Comparison of ENCODE assay signal across 20 cellular contexts in genomic region chr1:203165800-203166161, GRCh38. TPM values are rescaled to one million over a fixed set of nuclear protein-coding genes. Genes with fewer than 3 reads are reported as not detected.
DNase-seq lines count a peak whose midpoint lies in the region; ATAC-seq, FAIRE-seq and TF ChIP-seq lines count a peak whose summit lies in the region.
"Had no signal": no experiment of that assay in that cellular context is flagged by ENCODE, and none has a peak within 500 bp of the region (broad histone marks: within the 10 kb centered on the region; RNA-seq: fewer than 3 reads in every experiment).

No MANE protein-coding gene starts in this region.

- peaks cover 0 to 7% of the 10 kb centered on the region in 2 experiments; a peak in 1 of 5 replicates for H3K4me1 ChIP-seq in K562 (replicated peaks in 1 of 2; ENCODE audit: control insufficient read depth in 2 of 2, insufficient read depth in 2 of 2, low read length in 2 of 2)
- H3K4me1 ChIP-seq: BE2C, HAP-1 had no signal

- no peaks in the 10 kb centered on the region for H3K9me3 Mint-ChIP-seq in dendritic cell treated with granulocyte-macrophage colony-stimulating factor and Interleukin-4, amounts not matched to agents 40 ng/mL and 50 ng/mL, for 4 days
- no peaks in the 10 kb centered on the region for H3K9me3 Mint-ChIP-seq in neural crest cell
- H3K9me3 Mint-ChIP-seq: CD4-positive, CD25-positive, alpha-beta regulatory T cell; CD8-positive, alpha-beta memory T cell had no signal

- TF ChIP-seq CTCF in K562 (IDR thresholded peaks at IDR 0.05 in 2 of 3, conservative IDR thresholded peaks at IDR 0.05 in 1 of 3; ENCODE audit: insufficient read depth in 2 of 3, low read depth in 1 of 3, low read length in 3 of 3) (no peak), neural crest cell (conservative IDR thresholded peaks at IDR 0.05) (no peak)

- TF ChIP-seq RAD21 in K562 (CRISPR knock-in tag; conservative IDR thresholded peaks at IDR 0.05 in 1 of 2, IDR thresholded peaks at IDR 0.05 in 1 of 2) = no peak

- ATAC-seq in K562 (no peak), GM19463 (IDR thresholded peaks at IDR 0.05; ENCODE audit: unreplicated experiment) (no peak), HG02571 (IDR thresholded peaks at IDR 0.05; ENCODE audit: unreplicated experiment) (no peak)

- H3K36me3 Mint-ChIP-seq in dendritic cell treated with granulocyte-macrophage colony-stimulating factor and Interleukin-4, amounts not matched to agents 40 ng/mL and 50 ng/mL, for 4 days (ENCODE audit: low read depth) = no peaks in the 10 kb centered on the region
- H3K36me3 Mint-ChIP-seq in neural crest cell (ENCODE audit: low read depth) = no peaks in the 10 kb centered on the region
- H3K36me3 Mint-ChIP-seq: CD4-positive, CD25-positive, alpha-beta regulatory T cell; CD8-positive, alpha-beta memory T cell had no signal

- POLR2A ChIA-PET in K562 (lab: Yijun Ruan, JAX) = interaction anchor here (1.5 kb wide), 1 partner anchor 114 kb away, joined by 3 read pairs; no protein-coding TSS in a partner anchor

- intact Hi-C loops in K562 (cut with micrococcal nuclease) = loop anchor here (2.0 kb wide), 1 partner anchor 51 kb away; no protein-coding TSS in a partner anchor
- intact Hi-C loops in dendritic cell treated with granulocyte-macrophage colony-stimulating factor and Interleukin-4, amounts not matched to agents 40 ng/mL and 50 ng/mL, for 4 days (cut with micrococcal nuclease) = no loop called here

- CTCF ChIA-PET in K562 (lab: Yijun Ruan, JAX; ENCODE audit: low intra/inter-chr PET ratio) = interaction anchor here (0.7 to 1.4 kb wide), 2 partner anchors 51 to 103 kb away, joined by 3 to 10 read pairs; no protein-coding TSS in a partner anchor

- no peak overlapping the region for H2AFZ ChIP-seq in K562 (ENCODE audit: low read depth, low read length)

- H3K4me2 ChIP-seq in K562 (ENCODE audit: insufficient read depth, low read length) = no peak overlapping the region

- H3K9me3 ChIP-seq in K562 (replicated peaks; ENCODE audit: control insufficient read depth, insufficient read depth, low read depth, low read length) = no peaks in the 10 kb centered on the region
- H3K9me3 ChIP-seq: BE2C, HAP-1 had no signal

- peak overlapping the region; percentile 6 for H3K27ac Mint-ChIP-seq in dendritic cell treated with granulocyte-macrophage colony-stimulating factor and Interleukin-4, amounts not matched to agents 40 ng/mL and 50 ng/mL, for 4 days
- H3K27ac Mint-ChIP-seq in neural crest cell (ENCODE audit: unreplicated experiment) = peak overlapping the region; percentile 87
- H3K27ac Mint-ChIP-seq: CD8-positive, alpha-beta memory T cell had no signal

- TF ChIP-seq POLR2A in K562 (conservative IDR thresholded peaks at IDR 0.05) = no peak

- in situ Hi-C loops in K562 (cut with MboI) = no loop called here

- no peak overlapping the region for H3K9ac ChIP-seq in K562 (ENCODE audit: insufficient read depth in 1 of 2, low read depth in 2 of 2, low read length in 2 of 2)

- no peak for FAIRE-seq in K562 (lab: Jason Lieb, UNC)
- FAIRE-seq: A204.1 had no signal

- H3K27me3 ChIP-seq in K562 (ENCODE audit: control insufficient read depth in 2 of 2, insufficient read depth in 2 of 2, low read length in 2 of 2) = peaks cover 29 to 85% of the 10 kb centered on the region in 2 experiments; a peak in 4 of 5 replicates
- H3K27me3 ChIP-seq: BE2C had no signal

- DNase-seq in K562 (ENCODE audit: extremely low read depth in 1 of 4, low spot score in 3 of 4) = no peak
- DNase-seq in neural crest cell (ENCODE audit: low read depth, low spot score) = no peak
- no peak for DNase-seq in SW 1271 (lab: John Stamatoyannopoulos, UW)
- DNase-seq: ACHN; BE2C; CD8-positive, alpha-beta memory T cell; COR-L47; DMS153; DMS79; GDM1 had no signal

- H3K9me1 ChIP-seq in K562 (ENCODE audit: control insufficient read depth, insufficient read depth, low read length) = no peaks in the 10 kb centered on the region

- H3K4me1 Mint-ChIP-seq in dendritic cell treated with granulocyte-macrophage colony-stimulating factor and Interleukin-4, amounts not matched to agents 40 ng/mL and 50 ng/mL, for 4 days (ENCODE audit: low read depth) = peaks cover 48% of the 10 kb centered on the region
- no peaks in the 10 kb centered on the region for H3K4me1 Mint-ChIP-seq in neural crest cell
- H3K4me1 Mint-ChIP-seq: CD4-positive, CD25-positive, alpha-beta regulatory T cell; CD8-positive, alpha-beta memory T cell had no signal

- H3K4me3 ChIP-seq in K562 = no peak overlapping the region
- H3K4me3 ChIP-seq: HAP-1 had no signal

- no peaks in the 10 kb centered on the region for H3K79me2 ChIP-seq in K562 (ENCODE audit: control insufficient read depth, insufficient read depth, low read length)

- no TSS peak for BruUV-seq in K562 (replicated peaks; lab: Mats Ljungman, UMichigan)

- peaks cover 66% of the 10 kb centered on the region for H3K27me3 Mint-ChIP-seq in dendritic cell treated with granulocyte-macrophage colony-stimulating factor and Interleukin-4, amounts not matched to agents 40 ng/mL and 50 ng/mL, for 4 days
- no peaks in the 10 kb centered on the region for H3K27me3 Mint-ChIP-seq in neural crest cell (ENCODE audit: low read depth)

- H4K20me1 ChIP-seq in K562 (replicated peaks; ENCODE audit: control insufficient read depth, insufficient read depth, low read length) = peaks cover 14% of the 10 kb centered on the region

- no peak for TF ChIP-seq EP300 in K562 (IDR thresholded peaks at IDR 0.05; ENCODE audit: low read length)

- no peaks in the 10 kb centered on the region for H3K36me3 ChIP-seq in K562 (ENCODE audit: control insufficient read depth, insufficient read depth, low read length)
- H3K36me3 ChIP-seq: BE2C, HAP-1 had no signal

- WGBS in K562 (ENCODE audit: insufficient coverage, low coverage, missing lambda C conversion rate) = 23% methylated on average over 8 of the region's 8 CpGs

- no peak overlapping the region for H3K4me3 Mint-ChIP-seq in dendritic cell treated with granulocyte-macrophage colony-stimulating factor and Interleukin-4, amounts not matched to agents 40 ng/mL and 50 ng/mL, for 4 days
- H3K4me3 Mint-ChIP-seq in neural crest cell = no peak overlapping the region
- H3K4me3 Mint-ChIP-seq: CD4-positive, CD25-positive, alpha-beta regulatory T cell; CD8-positive, alpha-beta memory T cell had no signal

- H3K27ac ChIP-seq in K562 (ENCODE audit: extremely low read depth, low read depth, low read length) = no peak overlapping the region
- H3K27ac ChIP-seq in temporal lobe (ENCODE audit: low read depth, low read length) = peak overlapping the region; percentile 33

RNA-seq across cellular contexts. Expression of gene MYBPH, which starts 9.8 kb away (rescaled TPM):
- total RNA-seq in K562 (2011; cell fraction: chromatin; rRNA removed; ENCODE audit: low replicate concordance) = not detected in 2 replicates
- not detected in 2 replicates for total RNA-seq in K562 (2011; cell fraction: nucleolus; rRNA removed)
- total RNA-seq in K562 (2011; cell fraction: nucleoplasm; rRNA removed) = not detected in 2 replicates
- total RNA-seq in K562 (2014; rRNA removed) = not detected in 2 replicates
- total RNA-seq in K562 (2014; rRNA removed; fragmentation: Illumina TruSeq; extraction: Trizol) = not detected in 2 replicates
- not detected in 2 replicates for total RNA-seq in K562 (2015; rRNA removed; fragmentation: Illumina TruSeq; extraction: Trizol)
- total RNA-seq in K562 (2021) = not detected in 2 replicates
- not detected in 2 replicates for polyA plus RNA-seq in K562 (2011; rRNA removed)
- not detected in 2 replicates for polyA plus RNA-seq in K562 (2011; cell fraction: cytosol; rRNA removed)
- polyA plus RNA-seq in K562 (2011; cell fraction: nucleus; rRNA removed) = not detected in 2 replicates
- not detected in 2 replicates for polyA plus RNA-seq in K562 (2012)
- polyA plus RNA-seq in K562 (2014; fragmentation: Illumina TruSeq; extraction: Trizol) = not detected in 2 replicates
- polyA plus RNA-seq in K562 (2014; fragmentation: Nextera tagmentation; extraction: Ambion mirVana) = not detected
- polyA plus RNA-seq in K562 (2014; rRNA removed) = 0.13 TPM in 1 of 2 replicates, not detected in the other
- polyA minus RNA-seq in K562 (2011; rRNA and poly(A)+ RNA removed) = not detected in 2 replicates
- not detected in 2 replicates for polyA minus RNA-seq in K562 (2011; cell fraction: cytosol; rRNA and poly(A)+ RNA removed)
- not detected in 2 replicates for polyA minus RNA-seq in K562 (2011; cell fraction: nucleus; rRNA and poly(A)+ RNA removed)
- total RNA-seq in neural crest cell = not detected in 2 replicates
- total RNA-seq in temporal lobe = not detected
- total RNA-seq: CD4-positive, CD25-positive, alpha-beta regulatory T cell; CD8-positive, alpha-beta memory T cell; Daoy; H4; HT-29 had no signal
- polyA plus RNA-seq: CD4-positive, CD25-positive, alpha-beta regulatory T cell; CD8-positive, alpha-beta memory T cell had no signal

RNA-seq across cellular contexts. Expression of gene CHI3L1, which starts 20.7 kb away (rescaled TPM):
- not detected in 2 replicates for total RNA-seq in K562 (2011; cell fraction: chromatin; rRNA removed; ENCODE audit: low replicate concordance)
- total RNA-seq in K562 (2011; cell fraction: nucleolus; rRNA removed) = not detected in 2 replicates
- not detected in 2 replicates for total RNA-seq in K562 (2011; cell fraction: nucleoplasm; rRNA removed)
- total RNA-seq in K562 (2014; rRNA removed) = not detected in 2 replicates
- total RNA-seq in K562 (2014; rRNA removed; fragmentation: Illumina TruSeq; extraction: Trizol) = not detected in 2 replicates
- not detected in 2 replicates for total RNA-seq in K562 (2015; rRNA removed; fragmentation: Illumina TruSeq; extraction: Trizol)
- total RNA-seq in K562 (2021) = not detected in 2 replicates
- polyA plus RNA-seq in K562 (2011; rRNA removed) = not detected in 2 replicates
- polyA plus RNA-seq in K562 (2011; cell fraction: cytosol; rRNA removed) = not detected in 2 replicates
- not detected in 2 replicates for polyA plus RNA-seq in K562 (2011; cell fraction: nucleus; rRNA removed)
- 0.22 TPM in 1 of 2 replicates, not detected in the other for polyA plus RNA-seq in K562 (2012)
- polyA plus RNA-seq in K562 (2014; fragmentation: Illumina TruSeq; extraction: Trizol) = not detected in 2 replicates
- not detected for polyA plus RNA-seq in K562 (2014; fragmentation: Nextera tagmentation; extraction: Ambion mirVana)
- polyA plus RNA-seq in K562 (2014; rRNA removed) = not detected in 2 replicates
- not detected in 2 replicates for polyA minus RNA-seq in K562 (2011; rRNA and poly(A)+ RNA removed)
- not detected in 2 replicates for polyA minus RNA-seq in K562 (2011; cell fraction: cytosol; rRNA and poly(A)+ RNA removed)
- polyA minus RNA-seq in K562 (2011; cell fraction: nucleus; rRNA and poly(A)+ RNA removed) = not detected in 2 replicates
- not detected in 2 replicates for total RNA-seq in neural crest cell
- total RNA-seq in temporal lobe = 0.74 TPM
- total RNA-seq: CD4-positive, CD25-positive, alpha-beta regulatory T cell; CD8-positive, alpha-beta memory T cell; Daoy; H4; HT-29 had no signal
- polyA plus RNA-seq: CD4-positive, CD25-positive, alpha-beta regulatory T cell; CD8-positive, alpha-beta memory T cell had no signal

RNA-seq across cellular contexts. Expression of gene ADORA1, which starts 38.3 kb away (rescaled TPM):
- total RNA-seq in K562 (2011; cell fraction: chromatin; rRNA removed; ENCODE audit: low replicate concordance) = not detected in 2 replicates
- total RNA-seq in K562 (2011; cell fraction: nucleolus; rRNA removed) = not detected in 2 replicates
- not detected in 2 replicates for total RNA-seq in K562 (2011; cell fraction: nucleoplasm; rRNA removed)
- not detected in 2 replicates for total RNA-seq in K562 (2014; rRNA removed)
- not detected in 2 replicates for total RNA-seq in K562 (2014; rRNA removed; fragmentation: Illumina TruSeq; extraction: Trizol)
- not detected in 2 replicates for total RNA-seq in K562 (2015; rRNA removed; fragmentation: Illumina TruSeq; extraction: Trizol)
- not detected in 2 replicates for total RNA-seq in K562 (2021)
- not detected in 2 replicates for polyA plus RNA-seq in K562 (2011; rRNA removed)
- not detected in 2 replicates for polyA plus RNA-seq in K562 (2011; cell fraction: cytosol; rRNA removed)
- not detected in 2 replicates for polyA plus RNA-seq in K562 (2011; cell fraction: nucleus; rRNA removed)
- 0.12 TPM in 1 of 2 replicates, not detected in the other for polyA plus RNA-seq in K562 (2012)
- polyA plus RNA-seq in K562 (2014; fragmentation: Illumina TruSeq; extraction: Trizol) = not detected in 2 replicates
- not detected for polyA plus RNA-seq in K562 (2014; fragmentation: Nextera tagmentation; extraction: Ambion mirVana)
- not detected in 2 replicates for polyA plus RNA-seq in K562 (2014; rRNA removed)
- polyA minus RNA-seq in K562 (2011; rRNA and poly(A)+ RNA removed) = not detected in 2 replicates
- not detected in 2 replicates for polyA minus RNA-seq in K562 (2011; cell fraction: cytosol; rRNA and poly(A)+ RNA removed)
- polyA minus RNA-seq in K562 (2011; cell fraction: nucleus; rRNA and poly(A)+ RNA removed) = not detected in 2 replicates
- 1.9 and 2.0 TPM in 2 replicates for total RNA-seq in neural crest cell
- 9.1 TPM for total RNA-seq in temporal lobe
- total RNA-seq: CD4-positive, CD25-positive, alpha-beta regulatory T cell; CD8-positive, alpha-beta memory T cell had no signal
- polyA plus RNA-seq: CD4-positive, CD25-positive, alpha-beta regulatory T cell; CD8-positive, alpha-beta memory T cell had no signal
